In the genomic region with DNA sequence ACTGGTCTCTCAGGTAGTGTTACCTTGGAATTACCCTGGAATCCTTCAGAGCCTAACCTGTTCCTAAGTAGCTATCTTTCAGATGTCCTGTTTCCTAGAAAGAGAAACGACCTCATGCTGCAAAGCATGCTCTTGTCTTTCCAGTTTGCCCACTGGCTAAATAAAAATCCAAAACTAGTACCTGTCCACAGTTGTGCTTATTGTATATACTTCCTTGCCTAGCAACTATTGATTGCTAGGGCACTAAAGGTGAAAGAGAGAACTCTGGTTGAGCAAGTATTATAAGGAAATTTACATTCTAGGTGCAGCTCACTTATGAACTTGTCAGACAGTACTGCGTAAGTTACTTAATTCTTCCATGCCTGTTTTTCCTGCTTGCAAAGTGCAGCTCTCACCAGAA, we compare ENCODE assay signal across 18 cellular contexts.
"Had no signal": no experiment of that assay in that cellular context is flagged by ENCODE, and none has a peak within 500 bp of the region (broad histone marks: within the 10 kb centered on the region; RNA-seq: fewer than 3 reads in every experiment).

No MANE protein-coding gene starts in this region.

- H3K27ac ChIP-seq: neural progenitor cell, spleen, stomach, vagina had no signal

- DNase-seq: activated CD4-positive, alpha-beta T cell treated with anti-CD3 and anti-CD28 coated beads, Interleukin-2, amount 10 ng/mL, durations not matched to agents 24 days and 14 days; activated CD4-positive, CD25-positive, alpha-beta regulatory T cell; activated CD8-positive, alpha-beta memory T cell treated with anti-CD3 and anti-CD28 coated beads, Interleukin-2, amount 50 U/mL, for 48 hours; activated CD8-positive, alpha-beta T cell treated with anti-CD3 and anti-CD28 coated beads, Interleukin-2, amount 10 ng/mL, durations not matched to agents 7 days and 5 days; activated naive CD4-positive, alpha-beta T cell treated with Interleukin-2 at 50 U/mL for 16 hours; cortex of kidney; effector CD8-positive, alpha-beta T cell; foreskin melanocyte; head of caudate nucleus; left cardiac atrium; sigmoid colon; spleen; stomach; tibial artery had no signal

- H3K27ac Mint-ChIP-seq: activated CD4-positive, alpha-beta T cell treated with anti-CD3 and anti-CD28 coated beads, Interleukin-2, amount 10 ng/mL, durations not matched to agents 24 days and 14 days; activated CD8-positive, alpha-beta T cell treated with anti-CD3 and anti-CD28 coated beads, Interleukin-2, amount 10 ng/mL, durations not matched to agents 7 days and 5 days; mesothelial cell of epicardium; neural progenitor cell had no signal

- H3K36me3 ChIP-seq: neural progenitor cell had no signal

- H3K4me1 Mint-ChIP-seq: mesothelial cell of epicardium, neural progenitor cell had no signal

- H3K27me3 ChIP-seq: neural progenitor cell, sigmoid colon, spleen, stomach, tibial artery, vagina had no signal

- H3K4me3 ChIP-seq: lung, neural progenitor cell, sigmoid colon, spleen, stomach, tibial artery, vagina had no signal

- H3K9me3 Mint-ChIP-seq: activated CD4-positive, alpha-beta T cell treated with anti-CD3 and anti-CD28 coated beads, Interleukin-2, amount 10 ng/mL, durations not matched to agents 24 days and 14 days; mesothelial cell of epicardium; neural progenitor cell had no signal

- H3K27me3 Mint-ChIP-seq: activated CD4-positive, alpha-beta T cell treated with anti-CD3 and anti-CD28 coated beads, Interleukin-2, amount 10 ng/mL, durations not matched to agents 24 days and 14 days had no signal

- H3K9me3 ChIP-seq: sigmoid colon, spleen, stomach, tibial artery, vagina had no signal

- H3K4me3 Mint-ChIP-seq: activated CD4-positive, alpha-beta T cell treated with anti-CD3 and anti-CD28 coated beads, Interleukin-2, amount 10 ng/mL, durations not matched to agents 24 days and 14 days; activated CD8-positive, alpha-beta T cell treated with anti-CD3 and anti-CD28 coated beads, Interleukin-2, amount 10 ng/mL, durations not matched to agents 7 days and 5 days; mesothelial cell of epicardium; neural progenitor cell had no signal

- ATAC-seq: activated CD8-positive, alpha-beta T cell treated with anti-CD3 and anti-CD28 coated beads, Interleukin-2, amount 10 ng/mL, durations not matched to agents 7 days and 5 days; left cardiac atrium had no signal
